ENCODE assay signal across 1 cellular context in genomic region chr11:130490682-130491449, GRCh38.
TF ChIP-seq lines count a peak whose summit lies in the region.

No MANE protein-coding gene starts in this region.

TF ChIP-seq in HepG2, 621 proteins besides CTCF, POLR2A, EP300 and RAD21:
- TF ChIP-seq CREB1 (IDR thresholded peaks at IDR 0.05) (peak; percentile 74), CREB1 (CRISPR knock-in tag; IDR thresholded peaks at IDR 0.05) (no peak), ZNF512B (CRISPR knock-in tag; IDR thresholded peaks at IDR 0.05; ENCODE audit: borderline replicate concordance) (no peak)
